9 cellular contexts compared by ENCODE assay signal in the genomic region with DNA sequence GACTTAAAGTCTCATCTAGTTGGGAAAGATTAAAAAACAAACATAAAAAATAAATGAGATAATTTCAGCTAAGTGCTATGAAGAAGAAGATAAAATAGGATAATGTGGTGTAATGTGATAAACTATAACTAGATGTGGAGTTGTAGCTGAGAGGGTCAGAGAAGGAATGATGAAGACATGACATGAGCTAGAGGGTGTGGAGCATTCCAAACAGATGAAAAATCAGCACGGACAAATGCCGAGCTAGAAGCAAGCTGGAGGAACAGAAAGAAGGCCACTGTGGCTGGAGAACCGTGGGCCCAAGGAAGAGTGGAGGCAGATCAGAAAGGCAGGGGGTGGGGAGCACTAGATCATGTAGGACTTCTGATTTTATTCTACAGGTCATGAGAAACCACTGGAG.
DNase-seq lines count a peak whose midpoint lies in the region; ATAC-seq, FAIRE-seq and TF ChIP-seq lines count a peak whose summit lies in the region.
"Had no signal": no experiment of that assay in that cellular context is flagged by ENCODE, and none has a peak within 500 bp of the region (broad histone marks: within the 10 kb centered on the region; RNA-seq: fewer than 3 reads in every experiment).

No MANE protein-coding gene starts in this region.

- H3K9me3 ChIP-seq in IMR-90 (ENCODE audit: control insufficient read depth, insufficient read depth, low read length) (no peaks in the 10 kb centered on the region), mesenchymal stem cell (ENCODE audit: control insufficient read depth, low read length) (no peaks in the 10 kb centered on the region), BE2C (no peaks in the 10 kb centered on the region)

- peak overlapping the region; percentile 63; the same call in 1 of the 2 replicates for H3K27ac ChIP-seq in IMR-90 (ENCODE audit: insufficient read depth, low read length)
- peak overlapping the region; percentile 85 for H3K27ac ChIP-seq in mesenchymal stem cell (ENCODE audit: low read length, poor library complexity, severe bottlenecking)

- H3K4me1 ChIP-seq in IMR-90 (ENCODE audit: control insufficient read depth, insufficient read depth, low read length) (peaks cover 27% of the 10 kb centered on the region), mesenchymal stem cell (ENCODE audit: control insufficient read depth, insufficient read depth, low read depth, low read length) (peaks cover 6% of the 10 kb centered on the region), BE2C (peaks cover 48% of the 10 kb centered on the region)

- H3K23ac ChIP-seq in IMR-90 (ENCODE audit: low read depth, low read length) (peak overlapping the region; percentile 84), mesenchymal stem cell (ENCODE audit: low read length in 2 of 2) (no peak overlapping the region)

- peak; percentile 12; the same call in 1 of the 2 replicates for TF ChIP-seq RAD21 in IMR-90 (IDR thresholded peaks at IDR 0.05; ENCODE audit: low read length)

- CTCF ChIA-PET in IMR-90 (lab: Yijun Ruan, JAX), result interaction anchor here (1.0 to 1.1 kb wide), 4 partner anchors 18 to 67 kb away, joined by 3 read pairs; no protein-coding TSS in a partner anchor

- peak overlapping the region; percentile 75 for H3K56ac ChIP-seq in IMR-90 (ENCODE audit: extremely low read depth, insufficient read depth, low read length)

- H4K8ac ChIP-seq in IMR-90 (ENCODE audit: low read depth in 2 of 2, low read length in 2 of 2), result peak overlapping the region; percentile 5 to 46; a peak in 2 of 4 replicates
- no peak overlapping the region for H4K8ac ChIP-seq in mesenchymal stem cell (ENCODE audit: low read length)

- DNase-seq in AG08396 (ENCODE audit: low spot score), result peak; percentile 48
- DNase-seq in IMR-90, result peak; percentile 88
- DNase-seq in bronchial epithelial cell (ENCODE audit: low read depth), result peak; percentile 90
- DNase-seq in mesenchymal stem cell, result peak; percentile 82
- DNase-seq in T-helper 9 cell, result no peak
- DNase-seq in anterior cingulate cortex (lab: John Stamatoyannopoulos, UW), result no peak
- DNase-seq in BE2C, result no peak
- no peak for DNase-seq in DMS114 treated with DMSO at 0.1 percent for 48 hours (lab: John Stamatoyannopoulos, UW; ENCODE audit: unreplicated experiment)
- DNase-seq: NCI-H524 had no signal

- H3K4me3 ChIP-seq in IMR-90 (ENCODE audit: insufficient read depth, low read depth, low read length), result no peak overlapping the region
- no peak overlapping the region for H3K4me3 ChIP-seq in bronchial epithelial cell (ENCODE audit: low read depth, low read length)
- H3K4me3 ChIP-seq in mesenchymal stem cell (ENCODE audit: insufficient read depth in 1 of 2, low read depth in 1 of 2, low read length in 2 of 2), result peak overlapping the region in 1 of 2 experiments; percentile 5
- H3K4me3 ChIP-seq in BE2C (ENCODE audit: low read depth, low read length), result no peak overlapping the region

- WGBS in IMR-90 (ENCODE audit: extremely low coverage in 2 of 2, insufficient read length in 1 of 2), 2 experiments, result 0% methylated on average over 2 of the region's 3 CpGs; no CpG with 5 or more reads in 1 of the 2 experiments
- WGBS in mesenchymal stem cell, result 0% methylated on average over 3 of the region's 3 CpGs

- no peak overlapping the region for H4K5ac ChIP-seq in IMR-90 (ENCODE audit: low read depth, low read length)

- H3K27me3 ChIP-seq in IMR-90 (ENCODE audit: control insufficient read depth, insufficient read depth, low read length) (no peaks in the 10 kb centered on the region), bronchial epithelial cell (ENCODE audit: control insufficient read depth, insufficient read depth, low read length) (no peaks in the 10 kb centered on the region), mesenchymal stem cell (ENCODE audit: control insufficient read depth in 1 of 2, insufficient read depth in 1 of 2, low read length in 2 of 2) (no peaks in the 10 kb centered on the region), BE2C (no peaks in the 10 kb centered on the region)

- no peak for TF ChIP-seq POLR2A in IMR-90 (IDR thresholded peaks at IDR 0.05; ENCODE audit: low read depth, low read length)

- H3K14ac ChIP-seq in IMR-90 (replicated peaks; ENCODE audit: low read depth, low read length) (peak overlapping the region; percentile 66; the same call in 1 of the 2 replicates), mesenchymal stem cell (ENCODE audit: low read length in 2 of 2) (no peak overlapping the region)

- H2AFZ ChIP-seq in IMR-90 (replicated peaks; ENCODE audit: low read length, poor library complexity) (peak overlapping the region; percentile 19), mesenchymal stem cell (ENCODE audit: low read depth, low read length) (no peak overlapping the region)

- peaks cover 12% of the 10 kb centered on the region for H3K9me1 ChIP-seq in IMR-90 (ENCODE audit: insufficient read depth, low read length)

- H2BK12ac ChIP-seq in mesenchymal stem cell (ENCODE audit: low read length in 2 of 2), result no peak overlapping the region

- FAIRE-seq in bronchial epithelial cell (lab: Jason Lieb, UNC), result no peak

- no peak overlapping the region for H2AK9ac ChIP-seq in IMR-90 (replicated peaks; ENCODE audit: low read depth, low read length, poor library complexity)

- H3K4ac ChIP-seq in IMR-90 (ENCODE audit: low read depth, low read length) (peak overlapping the region; percentile 84), mesenchymal stem cell (ENCODE audit: low read depth in 1 of 2, low read length in 2 of 2) (no peak overlapping the region)

- H3K36me3 ChIP-seq in IMR-90 (ENCODE audit: control insufficient read depth, insufficient read depth, low read length), result peaks cover 4% of the 10 kb centered on the region
- peaks cover 2% of the 10 kb centered on the region for H3K36me3 ChIP-seq in bronchial epithelial cell (ENCODE audit: control insufficient read depth, insufficient read depth, low read length)
- no peaks in the 10 kb centered on the region for H3K36me3 ChIP-seq in mesenchymal stem cell (ENCODE audit: control insufficient read depth in 1 of 2, insufficient read depth in 2 of 2, low read depth in 1 of 2, low read length in 2 of 2)
- H3K36me3 ChIP-seq in BE2C, result peaks cover 7% of the 10 kb centered on the region

- H2BK120ac ChIP-seq in IMR-90 (ENCODE audit: low read depth, low read length) (peak overlapping the region; percentile 83), mesenchymal stem cell (ENCODE audit: low read depth, low read length) (no peak overlapping the region)

- TF ChIP-seq CTCF in IMR-90 (conservative IDR thresholded peaks at IDR 0.05; ENCODE audit: low read depth, low read length), result no peak
- no peak for TF ChIP-seq CTCF in bronchial epithelial cell (IDR thresholded peaks at IDR 0.05; ENCODE audit: insufficient read depth, low read length, severe bottlenecking)
- TF ChIP-seq CTCF in BE2C (IDR thresholded peaks at IDR 0.05; ENCODE audit: low read depth, low read length), result no peak

- peaks cover 39% of the 10 kb centered on the region for H4K20me1 ChIP-seq in IMR-90 (ENCODE audit: insufficient read depth, low read length)

- H2AK5ac ChIP-seq in IMR-90 (ENCODE audit: low read depth, low read length), result peak overlapping the region; percentile 67; the same call in 1 of the 2 replicates
- peak overlapping the region; percentile 39 for H2AK5ac ChIP-seq in mesenchymal stem cell (ENCODE audit: low read length, severe bottlenecking)

- H4K91ac ChIP-seq in IMR-90 (ENCODE audit: insufficient read depth, low read depth, low read length) (peak overlapping the region; percentile 65), mesenchymal stem cell (ENCODE audit: low read length) (no peak overlapping the region)

- peak overlapping the region; percentile 63 for H2BK5ac ChIP-seq in IMR-90 (ENCODE audit: low read depth, low read length, poor library complexity, severe bottlenecking)
- peak overlapping the region; percentile 46 for H2BK5ac ChIP-seq in mesenchymal stem cell (ENCODE audit: low read depth, low read length, poor library complexity, severe bottlenecking)

- peak overlapping the region; percentile 20; the same call in 1 of the 2 replicates for H3K18ac ChIP-seq in IMR-90 (ENCODE audit: low read depth, low read length)
- no peak overlapping the region for H3K18ac ChIP-seq in mesenchymal stem cell (ENCODE audit: low read depth in 1 of 2, low read length in 2 of 2)

- POLR2A ChIA-PET in IMR-90 (lab: Charles Lee; ENCODE audit: unreplicated experiment), result interaction anchor here (0.6 kb wide), 1 partner anchor 8 kb away, joined by 3 read pairs; no protein-coding TSS in a partner anchor

- ATAC-seq in IMR-90 (ENCODE audit: low read depth), result peak; percentile 74

- H3K9ac ChIP-seq in IMR-90 (ENCODE audit: low read depth, low read length) (no peak overlapping the region; the same call in 1 of the 2 replicates), mesenchymal stem cell (ENCODE audit: low read length) (peak overlapping the region; percentile 72)

- H3K4me2 ChIP-seq in IMR-90 (ENCODE audit: low read depth, low read length) (peak overlapping the region; percentile 2; the same call in 1 of the 2 replicates), mesenchymal stem cell (ENCODE audit: low read length, poor library complexity, severe bottlenecking) (peak overlapping the region; percentile 37)

- intact Hi-C loops in IMR-90 (cut with micrococcal nuclease), result loop anchor here (5.0 kb wide), 3 partner anchors 67 to 143 kb away; no protein-coding TSS in a partner anchor

- H3K79me1 ChIP-seq in IMR-90 (ENCODE audit: low read depth in 1 of 2, low read length in 2 of 2), result peaks cover 18 to 71% of the 10 kb centered on the region in 2 experiments
- no peaks in the 10 kb centered on the region for H3K79me1 ChIP-seq in mesenchymal stem cell (replicated peaks; ENCODE audit: low read length, poor library complexity, severe bottlenecking)

- BruUV-seq in IMR-90 (replicated peaks; lab: Mats Ljungman, UMichigan), result no TSS peak

- in situ Hi-C loops in IMR-90 (cut with MboI; ENCODE audit: low sequenced_read_pairs), result no loop called here

- H2BK15ac ChIP-seq in IMR-90 (ENCODE audit: low read depth, low read length) (peak overlapping the region; percentile 88; the same call in 1 of the 3 replicates), mesenchymal stem cell (ENCODE audit: low read depth, poor library complexity, severe bottlenecking) (no peak overlapping the region)

- dilution Hi-C loops in IMR-90 (cut with HindIII; ENCODE audit: low sequenced_read_pairs, unreplicated experiment), result no loop called here

- peak overlapping the region; percentile 60 for H2BK20ac ChIP-seq in IMR-90 (ENCODE audit: low read depth, low read length)

TF ChIP-seq in IMR-90, 13 proteins besides CTCF, POLR2A, EP300 and RAD21:
- TF ChIP-seq CEBPB (IDR thresholded peaks at IDR 0.05; ENCODE audit: low read depth, low read length) (peak; percentile 28; the same call in 1 of the 2 replicates), CHD1 (IDR thresholded peaks at IDR 0.05; ENCODE audit: low read depth, low read length) (no peak)

Comparison
In these comparisons a context has a peak if more than half of its experiments do, and no peak if none do; other contexts are left out.
1. DNase-seq: peak in AG08396 (single experiment), IMR-90 (single experiment), bronchial epithelial cell (single experiment) and mesenchymal stem cell (single experiment); none in T-helper 9 cell (single experiment), anterior cingulate cortex (0 of 58), BE2C (single experiment) and DMS114 treated with DMSO at 0.1 percent for 48 hours (single experiment).